In the genomic region with DNA sequence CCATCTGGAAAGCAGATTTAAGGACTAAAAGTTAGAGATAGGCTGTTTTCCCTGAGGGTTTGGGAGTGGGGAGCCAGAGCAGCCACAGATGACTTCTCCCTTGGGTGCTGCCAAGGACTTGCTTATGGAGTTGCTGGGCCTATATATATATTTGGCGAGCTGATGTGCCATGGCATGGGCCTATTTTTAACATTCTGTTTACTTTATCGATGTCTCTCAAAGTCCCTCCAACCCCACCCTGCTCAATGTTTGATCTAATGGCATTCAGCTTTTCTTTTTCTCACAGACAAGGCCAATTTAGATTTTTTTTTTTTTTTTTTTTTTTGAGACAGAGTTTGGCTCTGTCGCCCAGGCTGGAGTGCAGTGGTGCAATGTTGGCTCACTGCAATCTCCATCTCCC, we compare ENCODE assay signal across 8 cellular contexts.
"Had no signal": no experiment of that assay in that cellular context is flagged by ENCODE, and none has a peak within 500 bp of the region (broad histone marks: within the 10 kb centered on the region; RNA-seq: fewer than 3 reads in every experiment).

No MANE protein-coding gene starts in this region.

- DNase-seq: GDM1, GF-D8 had no signal

- H3K4me3 ChIP-seq: GM12878 had no signal

- ATAC-seq: GM12878 had no signal

- FAIRE-seq: G401.6, GM12878, GM12891, GM12892, GM18507, GM19239 had no signal
